In genomic region chr7:23617482-23617881, GRCh38 we compare ENCODE assay signal across 10 cellular contexts.
"Had no signal": no experiment of that assay in that cellular context is flagged by ENCODE, and none has a peak within 500 bp of the region (broad histone marks: within the 10 kb centered on the region; RNA-seq: fewer than 3 reads in every experiment).

No MANE protein-coding gene starts in this region.

- H3K9me3 ChIP-seq: HAP-1 had no signal

- H3K4me1 Mint-ChIP-seq: GM23338, H9 had no signal

- H3K4me1 ChIP-seq: HAP-1 had no signal

- DNase-seq: GM23248, GOT3, H7, H9, HFFc6 had no signal

- H3K4me2 ChIP-seq: GM23338 had no signal

- FAIRE-seq: H1, H54 had no signal

- ATAC-seq: GM23338, HCT116 had no signal

- H3K4me3 ChIP-seq: GM23248, GM23338, HAP-1 had no signal

- H2AFZ ChIP-seq: GM23248, GM23338 had no signal

- H3K9ac ChIP-seq: GM23248 had no signal

- H3K27ac Mint-ChIP-seq: GM23338, H9 had no signal

- H3K4me3 Mint-ChIP-seq: GM23338, H9, HFFc6 had no signal

- H3K36me3 ChIP-seq: HAP-1 had no signal

- H3K27ac ChIP-seq: GM23248 had no signal
